ENCODE assay signal across 2 cellular contexts in genomic region chr7:45156516-45157272, GRCh38.
TF ChIP-seq lines count a peak whose summit lies in the region.

No MANE protein-coding gene starts in this region.

TF ChIP-seq in HepG2, 621 proteins besides CTCF, POLR2A, EP300 and RAD21:
- no peak for TF ChIP-seq ZNF607 (CRISPR knock-in tag; IDR thresholded peaks at IDR 0.05; ENCODE audit: borderline replicate concordance)
- peak; percentile 80 for TF ChIP-seq MNT (IDR thresholded peaks at IDR 0.05)

TF ChIP-seq in H1, 55 proteins besides CTCF, POLR2A, EP300 and RAD21:
- TF ChIP-seq USF2 (IDR thresholded peaks at IDR 0.05; ENCODE audit: low read length) (no peak), CTBP2 (IDR thresholded peaks at IDR 0.05; ENCODE audit: borderline replicate concordance, insufficient read depth, insufficient read length, low read length) (no peak), HDAC6 (IDR thresholded peaks at IDR 0.05; ENCODE audit: low read depth, low read length) (no peak), SP1 (IDR thresholded peaks at IDR 0.05; ENCODE audit: low read depth, low read length) (no peak), RNF2 (IDR thresholded peaks at IDR 0.05; ENCODE audit: borderline replicate concordance, low read depth, low read length, missing control alignments, poor library complexity, severe bottlenecking) (no peak), BRCA1 (IDR thresholded peaks at IDR 0.05; ENCODE audit: low read depth, low read length) (no peak), RFX5 (IDR thresholded peaks at IDR 0.05; ENCODE audit: borderline replicate concordance, low read depth, low read length) (no peak), NANOG (IDR thresholded peaks at IDR 0.05; ENCODE audit: insufficient read depth, low read depth, low read length, poor library complexity, severe bottlenecking) (no peak)
